Comparison of ENCODE assay signal across 10 cellular contexts in genomic region chr17:77527836-77528505, GRCh38.
DNase-seq lines count a peak whose midpoint lies in the region; ATAC-seq and TF ChIP-seq lines count a peak whose summit lies in the region.
"Had no signal": no experiment of that assay in that cellular context is flagged by ENCODE, and none has a peak within 500 bp of the region (broad histone marks: within the 10 kb centered on the region; RNA-seq: fewer than 3 reads in every experiment).

No MANE protein-coding gene starts in this region.

- H3K36me3 ChIP-seq in left ventricle myocardium inferior, result no peaks in the 10 kb centered on the region
- H3K36me3 ChIP-seq in vagina, result no peaks in the 10 kb centered on the region
- H3K36me3 ChIP-seq in left lung, result no peaks in the 10 kb centered on the region

- H3K4me1 ChIP-seq in left ventricle myocardium inferior (peaks cover 22% of the 10 kb centered on the region), vagina (peaks cover 11% of the 10 kb centered on the region), left lung (peaks cover 8% of the 10 kb centered on the region in 2 donors)

- H3K27me3 ChIP-seq in left ventricle myocardium inferior (ENCODE audit: low read depth) (peaks cover 38% of the 10 kb centered on the region), vagina (peaks cover 5% of the 10 kb centered on the region), left lung (peaks cover 15 to 43% of the 10 kb centered on the region in 2 donors)

- TF ChIP-seq POLR2A in vagina (IDR thresholded peaks at IDR 0.05), result no peak

- H3K36me3 Mint-ChIP-seq in activated T-cell treated with anti-CD3 and anti-CD28 coated beads, Interleukin-2, amount 50 U/mL, for 72 hours (ENCODE audit: insufficient read depth in 2 of 2), result no peaks in the 10 kb centered on the region

- H3K9me3 Mint-ChIP-seq in activated T-cell treated with anti-CD3 and anti-CD28 coated beads, Interleukin-2, amount 50 U/mL, for 72 hours, result no peaks in the 10 kb centered on the region

- H3K27me3 Mint-ChIP-seq in activated T-cell treated with anti-CD3 and anti-CD28 coated beads, Interleukin-2, amount 50 U/mL, for 72 hours (ENCODE audit: low read depth), result peaks cover 20% of the 10 kb centered on the region

- peaks cover 5% of the 10 kb centered on the region for H3K4me1 Mint-ChIP-seq in activated T-cell treated with anti-CD3 and anti-CD28 coated beads, Interleukin-2, amount 50 U/mL, for 72 hours (ENCODE audit: low read depth)

- no peak overlapping the region for H3K27ac Mint-ChIP-seq in activated T-cell treated with anti-CD3 and anti-CD28 coated beads, Interleukin-2, amount 50 U/mL, for 72 hours

- H3K4me3 ChIP-seq in left ventricle myocardium inferior (peak overlapping the region; percentile 62), vagina (peak overlapping the region; percentile 27 to 37), left lung (no peak overlapping the region)

- no peak for DNase-seq in left ventricle myocardium inferior
- no peak for DNase-seq in left cardiac atrium
- DNase-seq in activated T-cell treated with anti-CD3 and anti-CD28 coated beads, Interleukin-2, amount 50 U/mL, for 72 hours, result no peak
- peak; percentile 44 for DNase-seq in left kidney (ENCODE audit: low read depth, low spot score)
- no peak for DNase-seq in vagina (ENCODE audit: extremely low spot score in 2 of 2)
- DNase-seq in NCI-H1417 treated with DMSO at 0.1 percent for 48 hours (lab: John Stamatoyannopoulos, UW), result no peak
- DNase-seq in left lung, result no peak
- no peak for DNase-seq in SHP77 (lab: John Stamatoyannopoulos, UW)
- DNase-seq: DMS53, foreskin melanocyte had no signal

- no peak for TF ChIP-seq CTCF in left ventricle myocardium inferior (IDR thresholded peaks at IDR 0.05; ENCODE audit: borderline replicate concordance)
- TF ChIP-seq CTCF in vagina (IDR thresholded peaks at IDR 0.05), result no peak
- TF ChIP-seq CTCF in left lung (IDR thresholded peaks at IDR 0.05), result no peak

- H3K27ac ChIP-seq in left ventricle myocardium inferior (replicated peaks), result no peak overlapping the region
- H3K27ac ChIP-seq in vagina, result no peak overlapping the region
- H3K27ac ChIP-seq in left lung, result no peak overlapping the region

- ATAC-seq in left cardiac atrium, result no peak
- ATAC-seq in activated T-cell treated with anti-CD3 and anti-CD28 coated beads, Interleukin-2, amount 50 U/mL, for 72 hours (replicated peaks in 1 of 2), result no peak
- ATAC-seq in left lung, result no peak

- intact Hi-C loops in left ventricle myocardium inferior (cut with micrococcal nuclease) (no loop called here), left cardiac atrium (cut with DNase I) (no loop called here), vagina (cut with DNase I) (no loop called here), left lung (cut with DNase I) (no loop called here)

- H3K9me3 ChIP-seq in left ventricle myocardium inferior (replicated peaks) (no peaks in the 10 kb centered on the region), vagina (no peaks in the 10 kb centered on the region), left lung (no peaks in the 10 kb centered on the region)

- H3K4me3 Mint-ChIP-seq in activated T-cell treated with anti-CD3 and anti-CD28 coated beads, Interleukin-2, amount 50 U/mL, for 72 hours, result peak overlapping the region; percentile 60 to 68

Comparison
In these comparisons a context has a peak if more than half of its experiments do, and no peak if none do; other contexts are left out.
1. H3K4me3 ChIP-seq: peak in left ventricle myocardium inferior (single experiment) and vagina (2 of 2); none in left lung (0 of 2).